Comparison of ENCODE assay signal across 23 cellular contexts in the genomic region with DNA sequence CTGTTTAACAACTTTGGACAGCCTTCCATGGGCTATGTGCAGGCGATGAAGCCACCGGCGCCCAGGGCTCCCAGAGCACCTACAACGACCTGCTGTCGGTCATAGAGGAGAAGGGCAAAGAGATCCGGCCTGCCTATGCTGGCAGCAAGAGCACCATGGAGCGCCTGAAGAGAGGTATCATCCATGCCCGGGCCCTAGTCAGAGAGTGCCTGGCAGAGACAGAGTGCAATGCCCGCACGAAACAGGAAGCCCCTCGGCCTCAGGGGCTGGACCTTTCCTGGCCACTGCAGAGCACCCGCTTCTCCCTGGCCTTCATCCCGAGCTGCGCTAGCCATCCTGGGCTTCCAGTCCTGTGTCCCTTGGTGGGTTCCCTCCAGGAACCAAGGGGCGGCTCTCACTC.
"Had no signal": no experiment of that assay in that cellular context is flagged by ENCODE, and none has a peak within 500 bp of the region (broad histone marks: within the 10 kb centered on the region; RNA-seq: fewer than 3 reads in every experiment).

No MANE protein-coding gene starts in this region.

- H3K27ac ChIP-seq: KMS-11, SJSA1, SK-N-MC had no signal

- ATAC-seq: HepG2 had no signal

- FAIRE-seq: HepG2, RCC 7860 had no signal

- DNase-seq: IMR-90, Kasumi-1, MM.1S, NCI-H1092 treated with DMSO at 0.1 percent for 48 hours, NCI-H1436, NCI-H187, NCI-H2029, NCI-H2081 treated with DMSO at 0.1 percent for 48 hours, NCI-H2171, NCI-H226, NCI-H446, NCI-H510A, NCI-H524 treated with DMSO at 0.1 percent for 48 hours, NCI-H69, NCI-H774, Right ventricle myocardium superior, RPMI8226, SIG-M5 had no signal

- H3K36me3 ChIP-seq: SJSA1 had no signal

- H3K4me1 ChIP-seq: SJSA1 had no signal

- H3K4me2 ChIP-seq: KMS-11 had no signal

- H3K4me3 ChIP-seq: SJSA1, SK-N-MC had no signal

- H3K9ac ChIP-seq: KMS-11 had no signal

- H3K27me3 ChIP-seq: SJSA1 had no signal
